Comparison of ENCODE assay signal across 8 cellular contexts in the genomic region with DNA sequence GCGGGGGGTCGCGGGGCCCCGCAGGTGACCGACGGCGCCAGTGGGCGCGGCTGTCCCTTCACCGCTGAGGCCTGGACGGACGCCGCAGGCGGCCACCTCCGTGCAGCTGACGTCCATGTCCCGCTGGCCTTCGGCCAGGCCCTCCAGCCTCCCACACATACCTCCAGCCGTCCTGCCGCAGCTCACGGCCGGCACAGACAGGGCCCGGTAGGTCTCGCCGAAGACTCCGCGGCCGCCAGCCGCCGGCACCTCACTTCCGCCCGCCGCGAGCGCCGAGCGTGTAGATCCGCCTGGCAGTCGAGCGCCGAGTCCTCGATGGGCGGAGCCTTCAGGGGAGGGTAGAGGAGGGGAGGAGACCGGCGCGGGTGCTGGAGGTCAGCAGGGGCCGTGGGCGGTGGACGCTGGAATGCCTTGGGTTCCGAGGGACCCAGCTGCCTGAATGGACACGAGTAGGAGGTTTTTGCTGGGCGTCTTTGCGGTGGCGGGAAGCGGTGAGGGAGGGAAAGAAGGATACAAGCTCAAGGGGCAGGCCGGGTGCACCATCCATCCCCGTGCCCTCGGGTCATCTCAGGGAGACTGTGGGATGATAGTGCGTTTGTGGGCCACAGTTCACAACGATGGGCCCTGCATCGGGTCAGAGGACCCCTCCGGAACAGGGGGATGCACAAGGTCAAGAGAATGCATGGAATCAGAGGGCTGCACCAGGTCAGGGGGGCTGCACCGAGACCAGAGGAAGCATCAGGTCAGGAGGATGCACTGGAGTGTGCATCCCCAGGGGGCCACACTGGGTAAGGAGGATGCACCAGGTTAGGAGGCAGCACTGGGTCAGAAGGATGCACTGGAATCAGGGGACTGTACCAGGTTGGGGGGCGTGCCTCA. TPM values are rescaled to one million over a fixed set of nuclear protein-coding genes. Genes with fewer than 3 reads are reported as not detected.
DNase-seq lines count a peak whose midpoint lies in the region; ATAC-seq and TF ChIP-seq lines count a peak whose summit lies in the region.

A gene with protein sequence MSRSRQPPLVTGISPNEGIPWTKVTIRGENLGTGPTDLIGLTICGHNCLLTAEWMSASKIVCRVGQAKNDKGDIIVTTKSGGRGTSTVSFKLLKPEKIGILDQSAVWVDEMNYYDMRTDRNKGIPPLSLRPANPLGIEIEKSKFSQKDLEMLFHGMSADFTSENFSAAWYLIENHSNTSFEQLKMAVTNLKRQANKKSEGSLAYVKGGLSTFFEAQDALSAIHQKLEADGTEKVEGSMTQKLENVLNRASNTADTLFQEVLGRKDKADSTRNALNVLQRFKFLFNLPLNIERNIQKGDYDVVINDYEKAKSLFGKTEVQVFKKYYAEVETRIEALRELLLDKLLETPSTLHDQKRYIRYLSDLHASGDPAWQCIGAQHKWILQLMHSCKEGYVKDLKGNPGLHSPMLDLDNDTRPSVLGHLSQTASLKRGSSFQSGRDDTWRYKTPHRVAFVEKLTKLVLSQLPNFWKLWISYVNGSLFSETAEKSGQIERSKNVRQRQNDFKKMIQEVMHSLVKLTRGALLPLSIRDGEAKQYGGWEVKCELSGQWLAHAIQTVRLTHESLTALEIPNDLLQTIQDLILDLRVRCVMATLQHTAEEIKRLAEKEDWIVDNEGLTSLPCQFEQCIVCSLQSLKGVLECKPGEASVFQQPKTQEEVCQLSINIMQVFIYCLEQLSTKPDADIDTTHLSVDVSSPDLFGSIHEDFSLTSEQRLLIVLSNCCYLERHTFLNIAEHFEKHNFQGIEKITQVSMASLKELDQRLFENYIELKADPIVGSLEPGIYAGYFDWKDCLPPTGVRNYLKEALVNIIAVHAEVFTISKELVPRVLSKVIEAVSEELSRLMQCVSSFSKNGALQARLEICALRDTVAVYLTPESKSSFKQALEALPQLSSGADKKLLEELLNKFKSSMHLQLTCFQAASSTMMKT (minus strand): TSS at position 282 of the 879 bp plus-strand sequence. CDS start 55,321 bp downstream, outside the sequence.

- peak within 1 kb of the TSS; percentile 90 for H3K27ac ChIP-seq in psoas muscle

- H3K4me3 ChIP-seq in GM12875 (ENCODE audit: low read depth, low read length) (peak within 1 kb of the TSS; percentile 64), psoas muscle (peak within 1 kb of the TSS; percentile 97)

- peak within 1 kb of the TSS; percentile 90 for H3K27ac Mint-ChIP-seq in T-helper 17 cell

- H3K36me3 ChIP-seq in psoas muscle (ENCODE audit: insufficient read depth in 1 of 2, low read depth in 1 of 2) = peaks cover 0 to 7% of the 10 kb centered on the region in 2 donors

- peaks cover 16% of the 10 kb centered on the region for H3K4me1 ChIP-seq in psoas muscle

- intact Hi-C loops in left ventricle myocardium superior (cut with micrococcal nuclease) = no loop called here
- intact Hi-C loops in psoas muscle (cut with DNase I) = no loop called here

- no peaks in the 10 kb centered on the region for H3K36me3 Mint-ChIP-seq in T-helper 17 cell (ENCODE audit: low read depth)

- ATAC-seq in HG02571 (IDR thresholded peaks at IDR 0.05; ENCODE audit: unreplicated experiment) (peak; percentile 80), T-helper 17 cell (peak; percentile 87), left ventricle myocardium superior (peak; percentile 98), psoas muscle (peak; percentile 95 to 99 (median 96))

- no peaks in the 10 kb centered on the region for H3K27me3 ChIP-seq in psoas muscle (ENCODE audit: insufficient read depth in 3 of 3, low read length in 2 of 3)

- H3K27me3 Mint-ChIP-seq in T-helper 17 cell = no peaks in the 10 kb centered on the region

- 3% methylated on average over 46 to 64 of the region's 64 CpGs for WGBS in psoas muscle, 3 donors

- peak within 1 kb of the TSS; percentile 97 for H3K4me3 Mint-ChIP-seq in T-helper 17 cell

- H3K9me3 ChIP-seq in T-helper 17 cell (ENCODE audit: control insufficient read depth, low read length, poor library complexity, severe bottlenecking) (no peaks in the 10 kb centered on the region), psoas muscle (no peaks in the 10 kb centered on the region)

- DNase-seq in NCI-H1048 (lab: John Stamatoyannopoulos, UW) (peak; percentile 33), T-helper 17 cell (peak; percentile 71 to 76 (median 76)), amniotic stem cell (lab: John Stamatoyannopoulos, UW) (peak; percentile 64), left ventricle myocardium superior (peak; percentile 93), psoas muscle (peak; percentile 90 to 92), ureter (ENCODE audit: low spot score) (peak; percentile 85)

- peaks cover 39% of the 10 kb centered on the region for H3K4me1 Mint-ChIP-seq in T-helper 17 cell

- TF ChIP-seq CTCF in GM12875 (IDR thresholded peaks at IDR 0.05; ENCODE audit: borderline replicate concordance, insufficient read depth, low read depth, low read length) = no peak
- TF ChIP-seq CTCF in psoas muscle (IDR thresholded peaks at IDR 0.05) = no peak

RNA-seq across cellular contexts. Expression of the gene that starts here (rescaled TPM):
- total RNA-seq in T-helper 17 cell = 10 to 100 TPM; 30.7 to 30.9 TPM
- 12.7 TPM for total RNA-seq in left ventricle myocardium superior
- total RNA-seq in psoas muscle = 10 to 100 TPM in 2 of 4 donors, 1 to 10 TPM in 2; 7.0 to 15.9 (median 11.3) TPM
- polyA plus RNA-seq in psoas muscle = 1 to 10 TPM; 5.7 to 8.0 (median 6.0) TPM
- total RNA-seq in ureter = 23.6 TPM

Comparison
In these comparisons a context has a peak if more than half of its experiments do, and no peak if none do; other contexts are left out.
1. Peak in every context shown above with its lines: DNase-seq, ATAC-seq, H3K4me3 ChIP-seq and H3K27ac ChIP-seq.
2. DNase-seq: peak in every context shown above with its lines; median percentile 93 in left ventricle myocardium superior; 91 in psoas muscle; 85 in ureter; 76 in T-helper 17 cell; 64 in amniotic stem cell; 33 in NCI-H1048.